In the genomic region with DNA sequence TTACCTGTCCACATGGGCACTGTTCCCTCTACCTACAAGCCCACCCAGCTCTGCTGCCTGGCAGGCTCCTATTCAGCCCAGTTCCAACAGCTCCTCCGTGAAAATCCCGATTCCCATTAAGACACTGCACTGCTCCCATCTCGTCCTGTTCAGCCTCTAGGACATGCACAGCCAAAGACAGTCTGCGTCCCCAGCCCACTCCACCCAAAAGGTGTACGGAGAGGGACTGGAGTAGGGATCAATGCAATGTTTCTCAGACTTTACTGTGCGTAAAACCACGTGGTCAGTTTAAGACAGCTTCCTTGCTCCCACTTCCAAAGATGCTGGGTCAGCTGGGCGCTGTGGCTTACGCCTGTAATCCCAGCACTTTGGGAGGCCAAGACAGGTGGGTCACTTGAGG, we compare ENCODE assay signal across 22 cellular contexts. TPM values are rescaled to one million over a fixed set of nuclear protein-coding genes. Genes with fewer than 3 reads are reported as not detected.
"Had no signal": no experiment of that assay in that cellular context is flagged by ENCODE, and none has a peak within 500 bp of the region (broad histone marks: within the 10 kb centered on the region; RNA-seq: fewer than 3 reads in every experiment).

No MANE protein-coding gene starts in this region.

- H3K27me3 ChIP-seq: adrenal gland, testis, vagina had no signal

- FAIRE-seq: frontal cortex, islet of Langerhans, small intestine had no signal

- H3K27ac Mint-ChIP-seq: activated CD4-positive, alpha-beta memory T cell treated with anti-CD3 and anti-CD28 coated beads, Interleukin-2, amount 10 ng/mL, durations not matched to agents 7 days and 5 days; activated naive CD4-positive, alpha-beta T cell treated with anti-CD3 and anti-CD28 coated beads, Interleukin-2, amount 50 U/mL, for 24 hours; natural killer cell had no signal

- DNase-seq: activated CD4-positive, alpha-beta memory T cell treated with anti-CD3 and anti-CD28 coated beads, Interleukin-2, amount 10 ng/mL, durations not matched to agents 7 days and 5 days; activated CD4-positive, alpha-beta T cell treated with anti-CD3 and anti-CD28 coated beads for 4 hours; activated effector memory CD4-positive, alpha-beta T cell treated with Interleukin-2 at 50 U/mL for 16 hours; activated T-cell treated with anti-CD3 and anti-CD28 coated beads, Interleukin-2, amount 50 U/mL, for 4 hours; effector memory CD4-positive, alpha-beta T cell; heart left ventricle; natural killer cell; right cardiac atrium; SK-N-SH; small intestine; stimulated activated CD4-positive, alpha-beta T cell treated with anti-CD3 and anti-CD28 coated beads, Interleukin-4, amount 100 ng/mL, for 24 hours; stimulated activated naive CD8-positive, alpha-beta T cell treated with anti-CD3 and anti-CD28 coated beads, Interleukin-15, Interleukin-2, amounts not matched to agents 100 U/mL and 50 U/mL, for 24 hours; testis had no signal

- H3K4me3 ChIP-seq: adrenal gland, heart left ventricle, testis, vagina had no signal

- H3K27me3 Mint-ChIP-seq: activated CD4-positive, alpha-beta memory T cell treated with anti-CD3 and anti-CD28 coated beads, Interleukin-2, amount 10 ng/mL, durations not matched to agents 7 days and 5 days; activated naive CD4-positive, alpha-beta T cell treated with anti-CD3 and anti-CD28 coated beads, Interleukin-2, amount 50 U/mL, for 24 hours; central memory CD8-positive, alpha-beta T cell had no signal

- H3K4me3 Mint-ChIP-seq: activated CD4-positive, alpha-beta memory T cell treated with anti-CD3 and anti-CD28 coated beads, Interleukin-2, amount 10 ng/mL, durations not matched to agents 7 days and 5 days; activated naive CD4-positive, alpha-beta T cell treated with anti-CD3 and anti-CD28 coated beads, Interleukin-2, amount 50 U/mL, for 24 hours; activated T-cell treated with anti-CD3 and anti-CD28 coated beads, Interleukin-2, amount 50 U/mL, for 4 hours; central memory CD8-positive, alpha-beta T cell; natural killer cell had no signal

- H3K9me3 Mint-ChIP-seq: activated CD4-positive, alpha-beta memory T cell treated with anti-CD3 and anti-CD28 coated beads, Interleukin-2, amount 10 ng/mL, durations not matched to agents 7 days and 5 days; activated naive CD4-positive, alpha-beta T cell treated with anti-CD3 and anti-CD28 coated beads, Interleukin-2, amount 50 U/mL, for 24 hours; activated T-cell treated with anti-CD3 and anti-CD28 coated beads, Interleukin-2, amount 50 U/mL, for 4 hours; central memory CD8-positive, alpha-beta T cell; natural killer cell had no signal

- H3K36me3 Mint-ChIP-seq: activated naive CD4-positive, alpha-beta T cell treated with anti-CD3 and anti-CD28 coated beads, Interleukin-2, amount 50 U/mL, for 24 hours; natural killer cell had no signal

- H3K27ac ChIP-seq: testis, vagina, VCaP had no signal

- H3K4me1 ChIP-seq: heart left ventricle had no signal

- H3K36me3 ChIP-seq: adrenal gland, heart left ventricle, vagina had no signal

- H3K9ac ChIP-seq: SK-N-SH had no signal

- H3K4me2 ChIP-seq: SK-N-SH had no signal

- H3K9me3 ChIP-seq: adrenal gland, heart left ventricle, SK-N-SH, testis, vagina had no signal

- ATAC-seq: activated T-cell treated with anti-CD3 and anti-CD28 coated beads, Interleukin-2, amount 50 U/mL, for 4 hours; heart left ventricle; left lobe of liver; natural killer cell; right cardiac atrium; stimulated activated naive CD8-positive, alpha-beta T cell treated with anti-CD3 and anti-CD28 coated beads, Interleukin-15, Interleukin-2, amounts not matched to agents 100 U/mL and 50 U/mL, for 24 hours had no signal

- H3K4me1 Mint-ChIP-seq: activated CD4-positive, alpha-beta memory T cell treated with anti-CD3 and anti-CD28 coated beads, Interleukin-2, amount 10 ng/mL, durations not matched to agents 7 days and 5 days; activated naive CD4-positive, alpha-beta T cell treated with anti-CD3 and anti-CD28 coated beads, Interleukin-2, amount 50 U/mL, for 24 hours; central memory CD8-positive, alpha-beta T cell; natural killer cell had no signal

RNA-seq across cellular contexts. Expression of a gene that starts 19.9 kb away (rescaled TPM):
- total RNA-seq: T-helper 1 cell treated with Interleukin-12 subunit alpha and Interleukin-12 subunit beta and Interleukin-4 antibody, amounts not matched to agents 30 ng/mL and 1 ng/mL, for 36 hours had no signal
